Comparison of ENCODE assay signal across 14 cellular contexts in the genomic region with DNA sequence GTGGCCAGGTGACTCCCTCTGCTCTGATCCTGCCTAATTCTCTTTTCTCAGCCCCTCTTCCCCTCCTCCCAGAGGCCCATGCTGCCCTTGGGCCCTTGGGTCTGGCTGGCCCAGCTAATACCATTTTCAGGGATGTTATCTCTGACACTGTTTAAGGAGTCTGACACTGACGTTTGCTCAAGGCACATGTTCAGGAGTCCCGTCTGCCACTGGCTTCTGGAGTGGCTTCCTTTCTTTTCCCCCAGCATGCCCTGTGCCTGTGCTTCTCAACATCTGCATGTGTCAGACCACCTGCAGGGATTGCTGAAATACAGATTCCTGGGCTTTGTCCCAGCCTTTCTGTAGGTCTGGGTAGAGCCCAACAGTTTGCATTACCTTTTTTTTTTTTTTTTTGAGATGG.
DNase-seq lines count a peak whose midpoint lies in the region; ATAC-seq and TF ChIP-seq lines count a peak whose summit lies in the region.
"Had no signal": no experiment of that assay in that cellular context is flagged by ENCODE, and none has a peak within 500 bp of the region (broad histone marks: within the 10 kb centered on the region; RNA-seq: fewer than 3 reads in every experiment).

No MANE protein-coding gene starts in this region.

- POLR2A ChIA-PET in HEK293 (lab: Yijun Ruan, JAX) = no interaction called here
- POLR2A ChIA-PET in MCF 10A (lab: Yijun Ruan, JAX) = no interaction called here

- H3K27ac ChIP-seq in HEK293 (ENCODE audit: extremely low read depth, low read depth, low read length) (peak overlapping the region; percentile 16; the same call in 1 of the 2 replicates), endodermal cell (ENCODE audit: low read depth, low read length) (no peak overlapping the region), sigmoid colon (no peak overlapping the region), psoas muscle (no peak overlapping the region)
- H3K27ac ChIP-seq: HL-60 had no signal

- no peak overlapping the region for H3K4me3 ChIP-seq in HEK293 (ENCODE audit: low read depth, low read length)
- H3K4me3 ChIP-seq in endodermal cell (ENCODE audit: low read length) = no peak overlapping the region
- H3K4me3 ChIP-seq in sigmoid colon = no peak overlapping the region
- H3K4me3 ChIP-seq in psoas muscle = no peak overlapping the region

- H3K4me1 ChIP-seq in HEK293 (ENCODE audit: control insufficient read depth, insufficient read depth, low read length) = no peaks in the 10 kb centered on the region
- H3K4me1 ChIP-seq in endodermal cell (ENCODE audit: control insufficient read depth, insufficient read depth, low read length) = peaks cover 12% of the 10 kb centered on the region
- H3K4me1 ChIP-seq in sigmoid colon = no peaks in the 10 kb centered on the region
- H3K4me1 ChIP-seq in psoas muscle = no peaks in the 10 kb centered on the region

- ATAC-seq in psoas muscle = no peak

- H3K4me3 Mint-ChIP-seq in endodermal cell (no peak overlapping the region), MCF 10A (ENCODE audit: unreplicated experiment) (no peak overlapping the region)
- H3K4me3 Mint-ChIP-seq: CD4-positive, alpha-beta T cell had no signal

- H3K36me3 Mint-ChIP-seq in endodermal cell (ENCODE audit: low read depth) (no peaks in the 10 kb centered on the region), MCF 10A (ENCODE audit: insufficient read depth, unreplicated experiment) (no peaks in the 10 kb centered on the region)

- H3K27ac Mint-ChIP-seq in endodermal cell (no peak overlapping the region), MCF 10A (ENCODE audit: low read depth, unreplicated experiment) (no peak overlapping the region)
- H3K27ac Mint-ChIP-seq: CD4-positive, alpha-beta T cell had no signal

- 30 to 38% methylated on average over 2 of the region's 2 CpGs for WGBS in endodermal cell (ENCODE audit: insufficient coverage in 1 of 2, insufficient read length in 1 of 2), 2 experiments
- WGBS in sigmoid colon, 2 donors = 43 to 65% methylated on average over 2 of the region's 2 CpGs
- WGBS in psoas muscle, 3 donors = 36 to 55% (median 40%) methylated on average over 2 of the region's 2 CpGs

- H3K36me3 ChIP-seq in HEK293 (ENCODE audit: control insufficient read depth in 2 of 2, insufficient read depth in 1 of 2, low read length in 2 of 2) (no peaks in the 10 kb centered on the region), endodermal cell (ENCODE audit: control insufficient read depth, insufficient read depth, low read length) (no peaks in the 10 kb centered on the region), sigmoid colon (no peaks in the 10 kb centered on the region), psoas muscle (ENCODE audit: insufficient read depth in 1 of 2, low read depth in 1 of 2) (no peaks in the 10 kb centered on the region)

- TF ChIP-seq EP300 in sigmoid colon (IDR thresholded peaks at IDR 0.05) = no peak

- CTCF ChIA-PET in HEK293 (lab: Yijun Ruan, JAX) = interaction anchor here (0.7 kb wide), 1 partner anchor 702 kb away, joined by 4 read pairs; no protein-coding TSS in a partner anchor
- CTCF ChIA-PET in MCF 10A (lab: Yijun Ruan, JAX) = interaction anchor here (1.1 kb wide), 1 partner anchor 252 kb away, joined by 3 read pairs; no protein-coding TSS in a partner anchor

- H3K9me3 ChIP-seq in HEK293 (ENCODE audit: control insufficient read depth, insufficient read depth, low read depth, low read length) (no peaks in the 10 kb centered on the region), endodermal cell (ENCODE audit: control insufficient read depth, low read length) (no peaks in the 10 kb centered on the region), sigmoid colon (no peaks in the 10 kb centered on the region), psoas muscle (no peaks in the 10 kb centered on the region)

- TF ChIP-seq CTCF in HEK293 (tag by site-specific recombination; IDR thresholded peaks at IDR 0.05) = no peak
- no peak for TF ChIP-seq CTCF in endodermal cell (conservative IDR thresholded peaks at IDR 0.05)
- TF ChIP-seq CTCF in sigmoid colon (IDR thresholded peaks at IDR 0.05) = no peak
- no peak for TF ChIP-seq CTCF in MCF 10A (IDR thresholded peaks at IDR 0.05; ENCODE audit: unreplicated experiment)
- TF ChIP-seq CTCF in psoas muscle (IDR thresholded peaks at IDR 0.05) = no peak

- H3K4me1 Mint-ChIP-seq in endodermal cell = peaks cover 18% of the 10 kb centered on the region
- H3K4me1 Mint-ChIP-seq in MCF 10A (ENCODE audit: insufficient read depth, unreplicated experiment) = no peaks in the 10 kb centered on the region

- H3K27me3 ChIP-seq in endodermal cell (ENCODE audit: control insufficient read depth, insufficient read depth, low read length, poor library complexity, severe bottlenecking) (no peaks in the 10 kb centered on the region), sigmoid colon (no peaks in the 10 kb centered on the region), psoas muscle (ENCODE audit: insufficient read depth in 3 of 3, low read length in 2 of 3) (peaks cover 0 to 5% (median 0%) of the 10 kb centered on the region in 3 donors)

- DNase-seq in activated T-cell treated with anti-CD3 and anti-CD28 coated beads, Interleukin-2, amount 50 U/mL, for 1 hour = peak; percentile 3
- DNase-seq in activated T-cell treated with anti-CD3 and anti-CD28 coated beads for 4 hours (no peak), endodermal cell (peak; percentile 81), sigmoid colon (peak; percentile 15), MCF 10A (ENCODE audit: unreplicated experiment) (no peak), psoas muscle (no peak)
- DNase-seq in stimulated activated CD4-positive, alpha-beta T cell treated with anti-CD3 and anti-CD28 coated beads, Interleukin-15, amount 100 ng/mL, for 24 hours = no peak
- DNase-seq: 8988T; AML-193; C1 segment of cervical spinal cord; CD4-positive, alpha-beta T cell; DMS79 had no signal

- no peak for TF ChIP-seq POLR2A in sigmoid colon (IDR thresholded peaks at IDR 0.05)

- no TSS peak for BruUV-seq in MCF 10A (replicated peaks; lab: Mats Ljungman, UMichigan)

- H3K9ac ChIP-seq in endodermal cell (ENCODE audit: extremely low read depth, low read length, poor library complexity, severe bottlenecking) = no peak overlapping the region

- intact Hi-C loops in sigmoid colon (cut with DNase I) (no loop called here), MCF 10A (cut with micrococcal nuclease) (no loop called here), psoas muscle (cut with DNase I) (no loop called here)

- H3K9me3 Mint-ChIP-seq in endodermal cell (peaks cover 4% of the 10 kb centered on the region), MCF 10A (ENCODE audit: unreplicated experiment) (no peaks in the 10 kb centered on the region)
- H3K9me3 Mint-ChIP-seq: CD4-positive, alpha-beta T cell had no signal

- H3K27me3 Mint-ChIP-seq in endodermal cell (ENCODE audit: insufficient read depth) (no peaks in the 10 kb centered on the region), MCF 10A (ENCODE audit: insufficient read depth, unreplicated experiment) (peaks cover under 1% of the 10 kb centered on the region)
- H3K27me3 Mint-ChIP-seq: CD4-positive, alpha-beta T cell had no signal

TF ChIP-seq in HEK293, 187 proteins besides CTCF, POLR2A, EP300 and RAD21 (continues in another document):
- TF ChIP-seq, protein P1, sequence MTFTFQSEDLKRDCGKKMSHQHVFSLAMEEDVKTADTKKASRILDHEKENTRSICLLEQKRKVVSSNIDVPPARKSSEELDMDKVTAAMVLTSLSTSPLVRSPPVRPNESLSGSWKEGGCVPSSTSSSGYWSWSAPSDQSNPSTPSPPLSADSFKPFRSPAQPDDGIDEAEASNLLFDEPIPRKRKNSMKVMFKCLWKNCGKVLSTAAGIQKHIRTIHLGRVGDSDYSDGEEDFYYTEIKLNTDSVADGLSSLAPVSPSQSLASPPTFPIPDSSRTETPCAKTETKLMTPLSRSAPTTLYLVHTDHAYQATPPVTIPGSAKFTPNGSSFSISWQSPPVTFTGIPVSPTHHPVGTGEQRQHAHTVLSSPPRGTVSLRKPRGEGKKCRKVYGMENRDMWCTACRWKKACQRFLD (tag by site-specific recombination; IDR thresholded peaks at IDR 0.05) = no peak
- TF ChIP-seq ZNF391 (tag by site-specific recombination; IDR thresholded peaks at IDR 0.05; ENCODE audit: borderline replicate concordance, low read depth) = no peak
- TF ChIP-seq PRDM1 (tag by site-specific recombination; IDR thresholded peaks at IDR 0.05) = no peak
- TF ChIP-seq, protein P2, sequence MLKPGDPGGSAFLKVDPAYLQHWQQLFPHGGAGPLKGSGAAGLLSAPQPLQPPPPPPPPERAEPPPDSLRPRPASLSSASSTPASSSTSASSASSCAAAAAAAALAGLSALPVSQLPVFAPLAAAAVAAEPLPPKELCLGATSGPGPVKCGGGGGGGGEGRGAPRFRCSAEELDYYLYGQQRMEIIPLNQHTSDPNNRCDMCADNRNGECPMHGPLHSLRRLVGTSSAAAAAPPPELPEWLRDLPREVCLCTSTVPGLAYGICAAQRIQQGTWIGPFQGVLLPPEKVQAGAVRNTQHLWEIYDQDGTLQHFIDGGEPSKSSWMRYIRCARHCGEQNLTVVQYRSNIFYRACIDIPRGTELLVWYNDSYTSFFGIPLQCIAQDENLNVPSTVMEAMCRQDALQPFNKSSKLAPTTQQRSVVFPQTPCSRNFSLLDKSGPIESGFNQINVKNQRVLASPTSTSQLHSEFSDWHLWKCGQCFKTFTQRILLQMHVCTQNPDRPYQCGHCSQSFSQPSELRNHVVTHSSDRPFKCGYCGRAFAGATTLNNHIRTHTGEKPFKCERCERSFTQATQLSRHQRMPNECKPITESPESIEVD (tag by site-specific recombination; IDR thresholded peaks at IDR 0.05) = no peak
- no peak for TF ChIP-seq GFI1B (tag by site-specific recombination; IDR thresholded peaks at IDR 0.05)
- TF ChIP-seq ZNF211 (tag by site-specific recombination; IDR thresholded peaks at IDR 0.05; ENCODE audit: low read depth) = no peak
- no peak for TF ChIP-seq RBAK (tag by site-specific recombination; IDR thresholded peaks at IDR 0.05)
- TF ChIP-seq ZBTB20 (tag by site-specific recombination; IDR thresholded peaks at IDR 0.05) = peak; percentile 67
- TF ChIP-seq, protein P3, sequence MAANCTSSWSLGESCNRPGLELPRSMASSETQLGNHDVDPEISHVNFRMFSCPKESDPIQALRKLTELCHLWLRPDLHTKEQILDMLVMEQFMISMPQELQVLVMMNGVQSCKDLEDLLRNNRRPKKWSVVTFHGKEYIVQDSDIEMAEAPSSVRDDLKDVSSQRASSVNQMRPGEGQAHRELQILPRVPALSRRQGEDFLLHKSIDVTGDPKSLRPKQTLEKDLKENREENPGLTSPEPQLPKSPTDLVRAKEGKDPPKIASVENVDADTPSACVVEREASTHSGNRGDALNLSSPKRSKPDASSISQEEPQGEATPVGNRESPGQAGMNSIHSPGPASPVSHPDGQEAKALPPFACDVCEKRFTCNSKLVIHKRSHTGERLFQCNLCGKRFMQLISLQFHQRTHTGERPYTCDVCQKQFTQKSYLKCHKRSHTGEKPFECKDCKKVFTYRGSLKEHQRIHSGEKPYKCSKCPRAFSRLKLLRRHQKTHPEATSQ (tag by site-specific recombination; IDR thresholded peaks at IDR 0.05) = no peak

Comparison
In these comparisons a context has a peak if more than half of its experiments do, and no peak if none do; other contexts are left out.
1. DNase-seq: peak in activated T-cell treated with anti-CD3 and anti-CD28 coated beads, Interleukin-2, amount 50 U/mL, for 1 hour (single experiment), endodermal cell (single experiment) and sigmoid colon (single experiment); none in activated T-cell treated with anti-CD3 and anti-CD28 coated beads for 4 hours (single experiment), stimulated activated CD4-positive, alpha-beta T cell treated with anti-CD3 and anti-CD28 coated beads, Interleukin-15, amount 100 ng/mL, for 24 hours (single experiment), MCF 10A (single experiment) and psoas muscle (0 of 2).